In the genomic region with DNA sequence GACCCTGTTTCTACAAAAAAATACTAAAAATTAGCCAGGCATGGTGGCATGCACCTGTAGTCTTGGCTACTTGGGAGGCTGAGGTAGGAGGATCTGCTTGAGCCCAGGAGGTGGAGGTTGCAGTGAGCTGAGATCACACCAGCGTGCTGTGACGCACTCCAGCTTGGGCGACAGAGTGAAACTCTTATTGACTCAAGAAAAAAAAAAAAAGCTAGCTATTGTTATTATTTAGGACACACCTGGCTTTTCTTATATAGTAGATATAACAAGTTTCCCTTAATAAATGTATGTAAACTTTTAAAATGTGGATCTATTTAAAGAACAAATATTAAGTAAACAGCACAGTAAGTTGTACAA, we compare ENCODE assay signal across 16 cellular contexts. TPM values are rescaled to one million over a fixed set of nuclear protein-coding genes. Genes with fewer than 3 reads are reported as not detected.
DNase-seq lines count a peak whose midpoint lies in the region; ATAC-seq and TF ChIP-seq lines count a peak whose summit lies in the region.
"Had no signal": no experiment of that assay in that cellular context is flagged by ENCODE, and none has a peak within 500 bp of the region (broad histone marks: within the 10 kb centered on the region; RNA-seq: fewer than 3 reads in every experiment).

No MANE protein-coding gene starts in this region.

- H3K9me3 Mint-ChIP-seq in activated CD4-positive, alpha-beta T cell treated with anti-CD3 and anti-CD28 coated beads for 36 hours (ENCODE audit: low read depth): no peaks in the 10 kb centered on the region
- no peaks in the 10 kb centered on the region for H3K9me3 Mint-ChIP-seq in central memory CD8-positive, alpha-beta T cell

- H3K4me3 Mint-ChIP-seq in activated CD4-positive, alpha-beta T cell treated with anti-CD3 and anti-CD28 coated beads for 36 hours: peak overlapping the region; percentile 32
- H3K4me3 Mint-ChIP-seq in central memory CD8-positive, alpha-beta T cell: peak overlapping the region; percentile 62

- WGBS in prostate gland: 70% methylated on average over 3 of the region's 3 CpGs

- POLR2A ChIA-PET in activated CD4-positive, alpha-beta T cell treated with anti-CD3 and anti-CD28 coated beads for 36 hours (lab: Charles Lee): interaction anchor here (0.6 to 1.1 kb wide), 3 partner anchors 13 to 71 kb away, joined by 3 to 4 read pairs (median 3); no protein-coding TSS in a partner anchor

- intact Hi-C loops in activated CD4-positive, alpha-beta T cell treated with anti-CD3 and anti-CD28 coated beads for 36 hours (cut with DNase I, micrococcal nuclease): loop anchor here (5.0 to 10.0 kb wide), 2 partner anchors 46 to 1142 kb away; a partner anchor contains a TSS
- intact Hi-C loops in prostate gland (cut with DNase I): loop anchor here (5.0 kb wide), 1 partner anchor 41 kb away; no protein-coding TSS in a partner anchor

- no peak for TF ChIP-seq CTCF in prostate gland (IDR thresholded peaks at IDR 0.05)

- peaks cover 14% of the 10 kb centered on the region for H3K4me1 Mint-ChIP-seq in activated CD4-positive, alpha-beta T cell treated with anti-CD3 and anti-CD28 coated beads for 36 hours
- H3K4me1 Mint-ChIP-seq in central memory CD8-positive, alpha-beta T cell: peaks cover 21% of the 10 kb centered on the region

- H3K27me3 ChIP-seq in prostate gland (replicated peaks; ENCODE audit: insufficient read depth): no peaks in the 10 kb centered on the region
- H3K27me3 ChIP-seq: foreskin keratinocyte had no signal

- no peak overlapping the region for H3K27ac Mint-ChIP-seq in activated CD4-positive, alpha-beta T cell treated with anti-CD3 and anti-CD28 coated beads for 36 hours
- H3K27ac Mint-ChIP-seq in central memory CD8-positive, alpha-beta T cell (ENCODE audit: low read depth): peak overlapping the region; percentile 49

- H3K9me3 ChIP-seq in prostate gland: no peaks in the 10 kb centered on the region
- H3K9me3 ChIP-seq: HAP-1 had no signal

- CTCF ChIA-PET in activated CD4-positive, alpha-beta T cell treated with anti-CD3 and anti-CD28 coated beads for 36 hours (lab: Charles Lee): interaction anchor here (0.7 to 0.9 kb wide), 2 partner anchors 15 to 22 kb away, joined by 4 read pairs; no protein-coding TSS in a partner anchor

- peak overlapping the region in 1 of 2 donors; percentile 61 for H3K4me3 ChIP-seq in prostate gland
- H3K4me3 ChIP-seq: HAP-1 had no signal

- H3K4me1 ChIP-seq in prostate gland (replicated peaks): no peaks in the 10 kb centered on the region
- H3K4me1 ChIP-seq: HAP-1 had no signal

- no peaks in the 10 kb centered on the region for H3K27me3 Mint-ChIP-seq in activated CD4-positive, alpha-beta T cell treated with anti-CD3 and anti-CD28 coated beads for 36 hours
- no peaks in the 10 kb centered on the region for H3K27me3 Mint-ChIP-seq in central memory CD8-positive, alpha-beta T cell

- no peak for ATAC-seq in activated CD4-positive, alpha-beta T cell treated with anti-CD3 and anti-CD28 coated beads for 36 hours
- no peak for ATAC-seq in central memory CD8-positive, alpha-beta T cell (replicated peaks; ENCODE audit: extremely low read depth, poor library complexity, severe bottlenecking)
- ATAC-seq in GM21723 (IDR thresholded peaks at IDR 0.05; ENCODE audit: unreplicated experiment): no peak
- ATAC-seq in HG03460 (IDR thresholded peaks at IDR 0.05; ENCODE audit: unreplicated experiment): no peak
- ATAC-seq: foreskin keratinocyte, left lobe of liver, SK-N-SH treated with all-trans-retinoic acid at 6 μM for 48 hours had no signal

- no peak for TF ChIP-seq POLR2A in prostate gland (IDR thresholded peaks at IDR 0.05)

- H3K36me3 Mint-ChIP-seq in activated CD4-positive, alpha-beta T cell treated with anti-CD3 and anti-CD28 coated beads for 36 hours (ENCODE audit: low read depth): peaks cover 8% of the 10 kb centered on the region
- peaks cover 27% of the 10 kb centered on the region for H3K36me3 Mint-ChIP-seq in central memory CD8-positive, alpha-beta T cell (ENCODE audit: insufficient read depth)

- peak overlapping the region; percentile 96 to 98 for H3K27ac ChIP-seq in prostate gland
- H3K27ac ChIP-seq: foreskin keratinocyte had no signal

- H3K36me3 ChIP-seq in prostate gland: peaks cover 0 to 6% of the 10 kb centered on the region in 2 donors
- H3K36me3 ChIP-seq: HAP-1 had no signal

- no peak for DNase-seq in activated CD4-positive, alpha-beta T cell treated with anti-CD3 and anti-CD28 coated beads for 36 hours
- DNase-seq in activated CD4-positive, alpha-beta T cell treated with anti-CD3 and anti-CD28 coated beads for 48 hours: no peak
- DNase-seq in NAMALWA (ENCODE audit: low spot score) (peak; percentile 49), prostate gland (ENCODE audit: low spot score) (no peak), SW 1271 (lab: John Stamatoyannopoulos, UW) (no peak)
- no peak for DNase-seq in central memory CD8-positive, alpha-beta T cell (ENCODE audit: low spot score in 2 of 2)
- DNase-seq: ACHN, foreskin keratinocyte, GF-D8, retina had no signal

RNA-seq across cellular contexts. Expression of a gene that starts 1.8 kb away (rescaled TPM):
- 10 to 100 TPM in 1 of 2 experiments, 1 to 10 TPM in 1; 8.1 to 12.9 TPM for total RNA-seq in activated CD4-positive, alpha-beta T cell treated with anti-CD3 and anti-CD28 coated beads for 36 hours
- 100 to 1,000 TPM; 128 to 139 TPM for total RNA-seq in prostate gland

RNA-seq across cellular contexts. Expression of a gene that starts 8.6 kb away (rescaled TPM):
- under 1 TPM; 0.74 to 0.80 TPM for total RNA-seq in activated CD4-positive, alpha-beta T cell treated with anti-CD3 and anti-CD28 coated beads for 36 hours
- under 1 TPM; 0.46 to 0.51 TPM for total RNA-seq in prostate gland
- total RNA-seq: cerebellum, foreskin keratinocyte, left lobe of liver had no signal

RNA-seq across cellular contexts. Expression of a gene that starts 27.5 kb away (rescaled TPM):
- 10 to 100 TPM; 69.2 to 72.7 TPM for total RNA-seq in activated CD4-positive, alpha-beta T cell treated with anti-CD3 and anti-CD28 coated beads for 36 hours
- total RNA-seq in prostate gland: 10 to 100 TPM; 18.8 to 47.3 TPM

RNA-seq across cellular contexts. Expression of a gene that starts 44.9 kb away (rescaled TPM):
- total RNA-seq in activated CD4-positive, alpha-beta T cell treated with anti-CD3 and anti-CD28 coated beads for 36 hours: 1 to 10 TPM; 2.8 to 3.4 TPM
- 1 to 10 TPM; 1.5 to 3.1 TPM for total RNA-seq in prostate gland

RNA-seq across cellular contexts. Expression of a gene that starts 51.4 kb away (rescaled TPM):
- total RNA-seq in activated CD4-positive, alpha-beta T cell treated with anti-CD3 and anti-CD28 coated beads for 36 hours: 10 to 100 TPM; 12.7 to 14.2 TPM
- 10 to 100 TPM; 14.8 to 57.4 TPM for total RNA-seq in prostate gland

Comparison
In these comparisons a context has a peak if more than half of its experiments do, and no peak if none do; other contexts are left out.
1. RNA of a gene that starts 1.8 kb away (total RNA-seq): 128 to 139 TPM in prostate gland; 8.1 to 12.9 TPM in activated CD4-positive, alpha-beta T cell treated with anti-CD3 and anti-CD28 coated beads for 36 hours; every median in the first group is over 4 times any median in the second.